ENCODE assay signal across 12 cellular contexts in genomic region chr11:11992257-11992690, GRCh38. TPM values are rescaled to one million over a fixed set of nuclear protein-coding genes. Genes with fewer than 3 reads are reported as not detected.
A peak's percentile ranks its signal among the peaks of the same experiment; 100 is the strongest.
DNase-seq lines count a peak whose midpoint lies in the region; ATAC-seq, FAIRE-seq and TF ChIP-seq lines count a peak whose summit lies in the region.
"Had no signal": no experiment of that assay in that cellular context is flagged by ENCODE, and none has a peak within 500 bp of the region (broad histone marks: within the 10 kb centered on the region; RNA-seq: fewer than 3 reads in every experiment).

No MANE protein-coding gene starts in this region.

- TF ChIP-seq POLR2A in thyroid gland (IDR thresholded peaks at IDR 0.05) = no peak

- H3K4me1 Mint-ChIP-seq in astrocyte (ENCODE audit: low read depth, unreplicated experiment) = peaks cover 74% of the 10 kb centered on the region
- no peaks in the 10 kb centered on the region for H3K4me1 Mint-ChIP-seq in activated naive CD4-positive, alpha-beta T cell treated with anti-CD3 and anti-CD28 coated beads, Interleukin-2, amount 10 ng/mL, durations not matched to agents 7 days and 5 days

- no peaks in the 10 kb centered on the region for H3K9me3 Mint-ChIP-seq in astrocyte (ENCODE audit: unreplicated experiment)
- no peaks in the 10 kb centered on the region for H3K9me3 Mint-ChIP-seq in activated naive CD4-positive, alpha-beta T cell treated with anti-CD3 and anti-CD28 coated beads, Interleukin-2, amount 10 ng/mL, durations not matched to agents 7 days and 5 days

- H3K27me3 ChIP-seq in astrocyte (ENCODE audit: insufficient read depth, low read length) (no peaks in the 10 kb centered on the region), right cardiac atrium (ENCODE audit: control insufficient read depth, insufficient read depth) (no peaks in the 10 kb centered on the region), skeletal muscle satellite cell (ENCODE audit: control insufficient read depth, insufficient read depth, low read length) (no peaks in the 10 kb centered on the region), thyroid gland (no peaks in the 10 kb centered on the region)
- H3K27me3 ChIP-seq: adrenal gland had no signal

- no peak for TF ChIP-seq CTCF in astrocyte (IDR thresholded peaks at IDR 0.05; ENCODE audit: insufficient read depth, low read depth, low read length)
- TF ChIP-seq CTCF in thyroid gland (IDR thresholded peaks at IDR 0.05) = no peak

- peak overlapping the region; percentile 83 for H3K27ac Mint-ChIP-seq in astrocyte (ENCODE audit: unreplicated experiment)
- no peak overlapping the region for H3K27ac Mint-ChIP-seq in activated naive CD4-positive, alpha-beta T cell treated with anti-CD3 and anti-CD28 coated beads, Interleukin-2, amount 10 ng/mL, durations not matched to agents 7 days and 5 days

- intact Hi-C loops in right cardiac atrium (cut with DNase I) = no loop called here
- intact Hi-C loops in thyroid gland (cut with DNase I) = no loop called here

- H3K79me2 ChIP-seq in astrocyte (ENCODE audit: insufficient read depth, low read length) = peaks cover 17% of the 10 kb centered on the region

- 70% methylated on average over 3 of the region's 3 CpGs for WGBS in right cardiac atrium
- WGBS in thyroid gland, 2 donors = 80 to 86% methylated on average over 3 of the region's 3 CpGs

- H3K4me1 ChIP-seq in astrocyte (ENCODE audit: insufficient read depth, low read length) (peaks cover 58% of the 10 kb centered on the region), right cardiac atrium (ENCODE audit: control insufficient read depth, insufficient read depth, low read length) (peaks cover 7% of the 10 kb centered on the region), skeletal muscle satellite cell (ENCODE audit: control insufficient read depth, insufficient read depth, low read length) (peaks cover 45% of the 10 kb centered on the region), thyroid gland (peaks cover 5% of the 10 kb centered on the region in 2 donors)

- peak overlapping the region; percentile 35 for H3K9ac ChIP-seq in astrocyte (ENCODE audit: low read length)
- H3K9ac ChIP-seq in skeletal muscle satellite cell (ENCODE audit: low read depth, low read length) = no peak overlapping the region

- CTCF ChIA-PET in activated naive CD4-positive, alpha-beta T cell treated with anti-CD3 and anti-CD28 coated beads, Interleukin-2, amount 10 ng/mL, durations not matched to agents 7 days and 5 days (lab: Charles Lee) = no interaction called here

- DNase-seq in HuH-7.5 (ENCODE audit: low spot score) = peak; percentile 74
- peak; percentile 64 for DNase-seq in astrocyte (ENCODE audit: low read depth)
- no peak for DNase-seq in right cardiac atrium
- DNase-seq in cerebellar cortex (ENCODE audit: low spot score) = no peak
- DNase-seq in thyroid gland = no peak
- no peak for DNase-seq in activated naive CD4-positive, alpha-beta T cell treated with anti-CD3 and anti-CD28 coated beads, Interleukin-2, amount 10 ng/mL, durations not matched to agents 7 days and 5 days
- DNase-seq: HCEC 1CT had no signal

- no peak overlapping the region for H2AFZ ChIP-seq in astrocyte (ENCODE audit: low read depth, low read length)

- H3K27ac ChIP-seq in astrocyte (ENCODE audit: low read depth, low read length) = peak overlapping the region; percentile 44
- peak overlapping the region; percentile 50 for H3K27ac ChIP-seq in right cardiac atrium (ENCODE audit: low read length)
- H3K27ac ChIP-seq in thyroid gland = no peak overlapping the region

- peaks cover 11% of the 10 kb centered on the region for H3K36me3 ChIP-seq in astrocyte (ENCODE audit: insufficient read depth, low read length)
- no peaks in the 10 kb centered on the region for H3K36me3 ChIP-seq in skeletal muscle satellite cell (ENCODE audit: insufficient read depth, low read length)
- no peaks in the 10 kb centered on the region for H3K36me3 ChIP-seq in thyroid gland

- H3K36me3 Mint-ChIP-seq in astrocyte (ENCODE audit: low read depth, unreplicated experiment) = peaks cover 36% of the 10 kb centered on the region
- no peaks in the 10 kb centered on the region for H3K36me3 Mint-ChIP-seq in activated naive CD4-positive, alpha-beta T cell treated with anti-CD3 and anti-CD28 coated beads, Interleukin-2, amount 10 ng/mL, durations not matched to agents 7 days and 5 days

- H3K4me2 ChIP-seq in astrocyte (ENCODE audit: low read length) = peak overlapping the region; percentile 57
- peak overlapping the region; percentile 15 for H3K4me2 ChIP-seq in skeletal muscle satellite cell (ENCODE audit: low read length)

- no peaks in the 10 kb centered on the region for H4K20me1 ChIP-seq in astrocyte (ENCODE audit: insufficient read depth, low read length)

- H3K9me3 ChIP-seq in astrocyte (ENCODE audit: insufficient read depth, low read depth, low read length) (no peaks in the 10 kb centered on the region), right cardiac atrium (ENCODE audit: control insufficient read depth, low read length) (no peaks in the 10 kb centered on the region), skeletal muscle satellite cell (replicated peaks; ENCODE audit: low read length) (no peaks in the 10 kb centered on the region), thyroid gland (no peaks in the 10 kb centered on the region)
- H3K9me3 ChIP-seq: adrenal gland had no signal

- FAIRE-seq in astrocyte (lab: Jason Lieb, UNC) = peak; percentile 23
- FAIRE-seq: TTC549 had no signal

- H3K4me3 ChIP-seq in astrocyte (ENCODE audit: insufficient read depth, low read depth, low read length) (no peak overlapping the region), right cardiac atrium (ENCODE audit: low read length) (no peak overlapping the region), skeletal muscle satellite cell (ENCODE audit: low read length) (no peak overlapping the region), thyroid gland (replicated peaks in 1 of 3) (no peak overlapping the region)
- H3K4me3 ChIP-seq: adrenal gland had no signal

- no peaks in the 10 kb centered on the region for H3K27me3 Mint-ChIP-seq in astrocyte (ENCODE audit: low read depth, unreplicated experiment)
- peaks cover 58% of the 10 kb centered on the region for H3K27me3 Mint-ChIP-seq in activated naive CD4-positive, alpha-beta T cell treated with anti-CD3 and anti-CD28 coated beads, Interleukin-2, amount 10 ng/mL, durations not matched to agents 7 days and 5 days

- ATAC-seq in right cardiac atrium (peak; percentile 77 to 82), HG03108 (IDR thresholded peaks at IDR 0.05; ENCODE audit: unreplicated experiment) (no peak)
- ATAC-seq: sciatic nerve had no signal

- no peak overlapping the region for H3K4me3 Mint-ChIP-seq in astrocyte (ENCODE audit: unreplicated experiment)
- H3K4me3 Mint-ChIP-seq in activated naive CD4-positive, alpha-beta T cell treated with anti-CD3 and anti-CD28 coated beads, Interleukin-2, amount 10 ng/mL, durations not matched to agents 7 days and 5 days = no peak overlapping the region

RNA-seq across cellular contexts. Expression of gene DKK3, which starts 16.2 kb away (rescaled TPM):
- 307 and 328 TPM in 2 replicates for total RNA-seq in astrocyte
- total RNA-seq in right cardiac atrium = 1,000 to 10,000 TPM; 2,567 to 3,299 (median 2,969) TPM
- polyA plus RNA-seq in right cardiac atrium = 2,307 TPM
- 11.8 and 17.0 TPM in 2 replicates for total RNA-seq in skeletal muscle satellite cell (2012; rRNA removed)
- total RNA-seq in thyroid gland = 10 to 100 TPM; 15.1 to 72.0 (median 27.3) TPM

Comparison
In these comparisons a context has a peak if more than half of its experiments do, and no peak if none do; other contexts are left out.
1. DNase-seq: peak in HuH-7.5 (single experiment) and astrocyte (single experiment); none in right cardiac atrium (0 of 3), cerebellar cortex (single experiment), thyroid gland (0 of 2) and activated naive CD4-positive, alpha-beta T cell treated with anti-CD3 and anti-CD28 coated beads, Interleukin-2, amount 10 ng/mL, durations not matched to agents 7 days and 5 days (single experiment).
2. H3K27ac ChIP-seq: peak in astrocyte (single experiment) and right cardiac atrium (single experiment); none in thyroid gland (0 of 3).